Comparison of ENCODE assay signal across 12 cellular contexts in genomic region chr2:27122791-27123190, GRCh38. TPM values are rescaled to one million over a fixed set of nuclear protein-coding genes. Genes with fewer than 3 reads are reported as not detected.
A peak's percentile ranks its signal among the peaks of the same experiment; 100 is the strongest.
DNase-seq lines count a peak whose midpoint lies in the region; ATAC-seq and TF ChIP-seq lines count a peak whose summit lies in the region.
"Had no signal": no experiment of that assay in that cellular context is flagged by ENCODE, and none has a peak within 500 bp of the region (broad histone marks: within the 10 kb centered on the region; RNA-seq: fewer than 3 reads in every experiment).

No MANE protein-coding gene starts in this region.

- H3K4me1 ChIP-seq in right atrium auricular region (peaks cover 0 to 25% of the 10 kb centered on the region in 2 donors), vagina (peaks cover 13% of the 10 kb centered on the region), uterus (peaks cover 0 to 7% of the 10 kb centered on the region in 2 donors)
- H3K4me1 ChIP-seq in naive thymus-derived CD4-positive, alpha-beta T cell (ENCODE audit: control insufficient read depth in 2 of 2, insufficient read depth in 2 of 2, low read length in 2 of 2) = peaks cover 10 to 11% of the 10 kb centered on the region in 2 donors

- POLR2A ChIA-PET in naive thymus-derived CD4-positive, alpha-beta T cell (lab: Charles Lee) = interaction anchor here (0.6 to 3.9 kb wide), 7 partner anchors 11 to 51 kb away, joined by 3 to 49 read pairs (median 6); partner anchors contain the start of genes KHK, OST4, PREB and PRR30

- CTCF ChIA-PET in naive thymus-derived CD4-positive, alpha-beta T cell (lab: Charles Lee) = interaction anchor here (1.1 to 1.4 kb wide), 3 partner anchors 8 to 72 kb away, joined by 3 to 4 read pairs (median 3); partner anchors contain the start of gene AGBL5

- H3K4me3 ChIP-seq in right atrium auricular region (peak overlapping the region in 1 of 2 donors; percentile 62), vagina (peak overlapping the region; percentile 54 to 65), uterus (no peak overlapping the region)
- peak overlapping the region; percentile 59 for H3K4me3 ChIP-seq in naive thymus-derived CD4-positive, alpha-beta T cell (ENCODE audit: low read length)

- no peaks in the 10 kb centered on the region for H3K9me3 Mint-ChIP-seq in activated naive CD8-positive, alpha-beta T cell treated with anti-CD3 and anti-CD28 coated beads for 36 hours
- H3K9me3 Mint-ChIP-seq in naive thymus-derived CD4-positive, alpha-beta T cell = peaks cover 0 to 3% (median 0%) of the 10 kb centered on the region in 11 donors

- DNase-seq in right atrium auricular region (ENCODE audit: low spot score) (no peak), left cardiac atrium (no peak), vagina (ENCODE audit: extremely low spot score in 2 of 2) (no peak), uterus (no peak), left colon (no peak), cerebellum (ENCODE audit: low spot score) (no peak)
- no peak for DNase-seq in activated naive CD8-positive, alpha-beta T cell treated with anti-CD3 and anti-CD28 coated beads for 36 hours
- no peak for DNase-seq in naive thymus-derived CD4-positive, alpha-beta T cell
- DNase-seq: foreskin melanocyte, stomach had no signal

- H3K4me3 Mint-ChIP-seq in activated naive CD8-positive, alpha-beta T cell treated with anti-CD3 and anti-CD28 coated beads for 36 hours = peak overlapping the region; percentile 82
- peak overlapping the region; percentile 83 to 95 (median 92) for H3K4me3 Mint-ChIP-seq in naive thymus-derived CD4-positive, alpha-beta T cell

- H3K27me3 Mint-ChIP-seq in activated naive CD8-positive, alpha-beta T cell treated with anti-CD3 and anti-CD28 coated beads for 36 hours = peaks cover 25% of the 10 kb centered on the region
- H3K27me3 Mint-ChIP-seq in naive thymus-derived CD4-positive, alpha-beta T cell = peaks cover 12 to 48% (median 18%) of the 10 kb centered on the region in 5 donors

- no peaks in the 10 kb centered on the region for H3K27me3 ChIP-seq in right atrium auricular region
- peaks cover 0 to 3% of the 10 kb centered on the region in 2 donors for H3K27me3 ChIP-seq in naive thymus-derived CD4-positive, alpha-beta T cell (ENCODE audit: control insufficient read depth in 2 of 2, insufficient read depth in 2 of 2, low read length in 2 of 2)
- H3K27me3 ChIP-seq in vagina = no peaks in the 10 kb centered on the region
- no peaks in the 10 kb centered on the region for H3K27me3 ChIP-seq in uterus

- TF ChIP-seq CTCF in right atrium auricular region (IDR thresholded peaks at IDR 0.05) (no peak), vagina (IDR thresholded peaks at IDR 0.05) (no peak), uterus (IDR thresholded peaks at IDR 0.05) (no peak)

- H3K36me3 ChIP-seq in right atrium auricular region (no peaks in the 10 kb centered on the region), vagina (no peaks in the 10 kb centered on the region), uterus (no peaks in the 10 kb centered on the region)
- no peaks in the 10 kb centered on the region for H3K36me3 ChIP-seq in naive thymus-derived CD4-positive, alpha-beta T cell (ENCODE audit: control insufficient read depth in 2 of 3, insufficient read depth in 3 of 3, low read length in 3 of 3)
- H3K36me3 ChIP-seq: cardiac muscle cell, stomach had no signal

- H3K4me1 Mint-ChIP-seq in activated naive CD8-positive, alpha-beta T cell treated with anti-CD3 and anti-CD28 coated beads for 36 hours = peaks cover 18% of the 10 kb centered on the region
- H3K4me1 Mint-ChIP-seq in naive thymus-derived CD4-positive, alpha-beta T cell = peaks cover 10 to 30% (median 20%) of the 10 kb centered on the region in 7 donors

- H3K27ac ChIP-seq in right atrium auricular region (peak overlapping the region; percentile 43 to 71), vagina (no peak overlapping the region), uterus (no peak overlapping the region)
- H3K27ac ChIP-seq in naive thymus-derived CD4-positive, alpha-beta T cell (ENCODE audit: low read depth, low read length) = no peak overlapping the region
- H3K27ac ChIP-seq: cardiac muscle cell had no signal

- TF ChIP-seq POLR2A in vagina (IDR thresholded peaks at IDR 0.05) (no peak), uterus (IDR thresholded peaks at IDR 0.05) (no peak)

- intact Hi-C loops in left cardiac atrium (cut with DNase I) = no loop called here
- intact Hi-C loops in naive thymus-derived CD4-positive, alpha-beta T cell (cut with micrococcal nuclease) = loop anchor here (1.0 to 2.0 kb wide), 4 partner anchors 12 to 541 kb away; partner anchors contain the start of genes PREB (in 2 of the 2), AGBL5 (in 1 of the 2), KHK (in 1 of the 2) and SLC4A1AP (in 1 of the 2)
- intact Hi-C loops in vagina (cut with DNase I) = no loop called here
- intact Hi-C loops in uterus (cut with DNase I; ENCODE audit: low total_unique reads) = no loop called here
- intact Hi-C loops in left colon (cut with DNase I, micrococcal nuclease) = no loop called here

- H3K36me3 Mint-ChIP-seq in activated naive CD8-positive, alpha-beta T cell treated with anti-CD3 and anti-CD28 coated beads for 36 hours = peaks cover 5% of the 10 kb centered on the region
- H3K36me3 Mint-ChIP-seq in naive thymus-derived CD4-positive, alpha-beta T cell = peaks cover 0 to 4% (median 0%) of the 10 kb centered on the region in 5 donors

- ATAC-seq in left cardiac atrium (no peak), left colon (no peak)
- ATAC-seq in naive thymus-derived CD4-positive, alpha-beta T cell = no peak

- H3K9me3 ChIP-seq in right atrium auricular region = no peaks in the 10 kb centered on the region
- H3K9me3 ChIP-seq in naive thymus-derived CD4-positive, alpha-beta T cell (ENCODE audit: control insufficient read depth in 2 of 3, low read length in 3 of 3) = no peaks in the 10 kb centered on the region
- H3K9me3 ChIP-seq in vagina = no peaks in the 10 kb centered on the region
- no peaks in the 10 kb centered on the region for H3K9me3 ChIP-seq in uterus
- H3K9me3 ChIP-seq: stomach had no signal

- H3K27ac Mint-ChIP-seq in activated naive CD8-positive, alpha-beta T cell treated with anti-CD3 and anti-CD28 coated beads for 36 hours = no peak overlapping the region
- peak overlapping the region in 8 of 9 donors; percentile 48 to 89 (median 84) for H3K27ac Mint-ChIP-seq in naive thymus-derived CD4-positive, alpha-beta T cell

RNA-seq across cellular contexts. Expression of gene ABHD1, which starts 0.8 kb away (rescaled TPM):
- total RNA-seq in right atrium auricular region = 1 to 10 TPM in 1 of 2 donors, under 1 TPM in 1; 0.90 to 1.0 TPM
- 1 to 10 TPM; 1.1 to 3.2 TPM for total RNA-seq in left cardiac atrium
- total RNA-seq in activated naive CD8-positive, alpha-beta T cell treated with anti-CD3 and anti-CD28 coated beads for 36 hours = under 1 TPM; 0.44 to 0.54 TPM
- 1 to 10 TPM in 3 of 5 experiments, under 1 TPM in 2; 0.53 to 2.0 (median 1.5) TPM for total RNA-seq in naive thymus-derived CD4-positive, alpha-beta T cell
- under 1 TPM; 0.53 to 0.90 TPM for polyA plus RNA-seq in naive thymus-derived CD4-positive, alpha-beta T cell
- not detected for total RNA-seq in vagina
- total RNA-seq in uterus = 1 to 10 TPM in 1 of 4 donors, not detected in 3; 1.2 TPM
- total RNA-seq in left colon = under 1 TPM in 1 of 2 donors, not detected in 1; 0.34 TPM
- 0.54 TPM for total RNA-seq in cerebellum
- total RNA-seq: stomach had no signal

RNA-seq across cellular contexts. Expression of gene CGREF1, which starts 3.9 kb away (rescaled TPM):
- 1 to 10 TPM; 4.3 to 4.5 TPM for total RNA-seq in right atrium auricular region
- 1 to 10 TPM; 5.6 to 5.9 TPM for total RNA-seq in left cardiac atrium
- 1 to 10 TPM; 8.8 to 9.8 TPM for total RNA-seq in activated naive CD8-positive, alpha-beta T cell treated with anti-CD3 and anti-CD28 coated beads for 36 hours
- 1 to 10 TPM in 1 of 5 experiments, under 1 TPM in 3, not detected in 1; 0.34 to 3.5 (median 0.54) TPM for total RNA-seq in naive thymus-derived CD4-positive, alpha-beta T cell
- under 1 TPM; 0.45 to 0.50 TPM for polyA plus RNA-seq in naive thymus-derived CD4-positive, alpha-beta T cell
- 2.2 TPM for total RNA-seq in vagina
- total RNA-seq in uterus = 10 to 100 TPM in 2 of 4 donors, 1 to 10 TPM in 2; 2.3 to 22.9 (median 9.7) TPM
- 1 to 10 TPM in 1 of 2 donors, under 1 TPM in 1; 0.53 to 3.8 TPM for total RNA-seq in left colon
- total RNA-seq in cerebellum = 22.1 TPM

RNA-seq across cellular contexts. Expression of gene PREB, which starts 11.6 kb away (rescaled TPM):
- total RNA-seq in right atrium auricular region (10 to 100 TPM; 47.5 to 51.4 TPM), left cardiac atrium (10 to 100 TPM; 50.1 to 51.5 TPM), vagina (57.5 TPM), uterus (10 to 100 TPM; 37.7 to 91.0 (median 62.9) TPM), left colon (10 to 100 TPM; 40.8 to 44.7 TPM), cerebellum (18.9 TPM)
- 10 to 100 TPM; 62.1 to 63.3 TPM for total RNA-seq in activated naive CD8-positive, alpha-beta T cell treated with anti-CD3 and anti-CD28 coated beads for 36 hours
- 10 to 100 TPM; 25.4 to 72.3 (median 53.2) TPM for total RNA-seq in naive thymus-derived CD4-positive, alpha-beta T cell
- 10 to 100 TPM; 47.0 to 71.9 TPM for polyA plus RNA-seq in naive thymus-derived CD4-positive, alpha-beta T cell

RNA-seq across cellular contexts. Expression of gene PRR30, which starts 16.4 kb away (rescaled TPM):
- not detected for total RNA-seq in right atrium auricular region
- total RNA-seq in left cardiac atrium = not detected
- total RNA-seq in activated naive CD8-positive, alpha-beta T cell treated with anti-CD3 and anti-CD28 coated beads for 36 hours = not detected
- total RNA-seq in naive thymus-derived CD4-positive, alpha-beta T cell = not detected
- not detected for polyA plus RNA-seq in naive thymus-derived CD4-positive, alpha-beta T cell
- total RNA-seq in vagina = not detected
- not detected for total RNA-seq in uterus
- not detected for total RNA-seq in left colon
- not detected for total RNA-seq in cerebellum
- total RNA-seq: cardiac muscle cell, lower leg skin, stomach had no signal
- polyA plus RNA-seq: cardiac muscle cell, stomach had no signal

RNA-seq across cellular contexts. Expression of gene TCF23, which starts 26.0 kb away (rescaled TPM):
- not detected for total RNA-seq in right atrium auricular region
- total RNA-seq in left cardiac atrium = under 1 TPM in 1 of 2 donors, not detected in 1; 0.24 TPM
- not detected for total RNA-seq in activated naive CD8-positive, alpha-beta T cell treated with anti-CD3 and anti-CD28 coated beads for 36 hours
- total RNA-seq in naive thymus-derived CD4-positive, alpha-beta T cell = not detected
- polyA plus RNA-seq in naive thymus-derived CD4-positive, alpha-beta T cell = not detected
- total RNA-seq in vagina = 7.4 TPM
- 10 to 100 TPM; 19.4 to 84.6 (median 32.0) TPM for total RNA-seq in uterus
- total RNA-seq in left colon = not detected
- total RNA-seq in cerebellum = not detected
- total RNA-seq: cardiac muscle cell, lower leg skin, stomach had no signal
- polyA plus RNA-seq: cardiac muscle cell had no signal

Comparison
In these comparisons a context has a peak if more than half of its experiments do, and no peak if none do; other contexts are left out.
1. H3K27ac ChIP-seq: peak in right atrium auricular region (2 of 2); none in naive thymus-derived CD4-positive, alpha-beta T cell (single experiment), vagina (single experiment) and uterus (0 of 2).
2. H3K4me3 ChIP-seq: peak in naive thymus-derived CD4-positive, alpha-beta T cell (single experiment) and vagina (2 of 2); none in uterus (0 of 2).
3. intact Hi-C loops: an anchor here in naive thymus-derived CD4-positive, alpha-beta T cell (1.0 to 2.0 kb wide); none called in left cardiac atrium, vagina, uterus and left colon.